15 cellular contexts compared by ENCODE assay signal in the genomic region with DNA sequence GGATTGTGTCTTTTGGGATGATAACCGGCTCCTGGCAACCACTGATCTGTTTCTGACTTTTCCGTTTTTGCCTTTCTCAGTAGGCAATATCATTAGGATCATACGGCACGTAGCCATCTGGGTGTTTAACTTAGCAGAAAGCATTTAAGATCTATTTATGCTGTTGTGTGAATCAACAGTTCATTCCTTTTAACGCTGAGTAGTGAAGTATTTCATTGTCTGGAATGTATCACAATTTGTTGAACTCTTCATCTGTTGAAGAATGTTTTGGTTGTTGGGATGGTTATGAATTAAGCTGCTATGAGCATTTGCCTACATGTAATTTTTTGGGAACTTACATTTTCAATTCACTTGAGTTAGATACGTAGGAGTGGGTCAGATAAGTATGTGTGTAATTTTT.
DNase-seq lines count a peak whose midpoint lies in the region; ATAC-seq and TF ChIP-seq lines count a peak whose summit lies in the region.
"Had no signal": no experiment of that assay in that cellular context is flagged by ENCODE, and none has a peak within 500 bp of the region (broad histone marks: within the 10 kb centered on the region; RNA-seq: fewer than 3 reads in every experiment).

No MANE protein-coding gene starts in this region.

- no TSS peak for BruUV-seq in Panc1 (replicated peaks; lab: Mats Ljungman, UMichigan)

- peak overlapping the region; percentile 71 for H3K4me2 ChIP-seq in skeletal muscle satellite cell (ENCODE audit: low read length)

- peak; percentile 19 for DNase-seq in HCEC 1CT
- no peak for DNase-seq in Panc1 (ENCODE audit: low read depth, low spot score)
- DNase-seq in fibroblast of gingiva (ENCODE audit: low read depth) = peak; percentile 35
- no peak for DNase-seq in NCI-H2196 (lab: John Stamatoyannopoulos, UW; ENCODE audit: unreplicated experiment)
- DNase-seq in Kasumi-1 (lab: John Stamatoyannopoulos, UW) = no peak
- DNase-seq: BE2C, DMS53, NCI-H1436 treated with DMSO at 0.1 percent for 48 hours, NCI-H2081, NCI-H345, NCI-H748 treated with DMSO at 0.1 percent for 48 hours, SIG-M5 had no signal

- CTCF ChIA-PET in Panc1 (lab: Charles Lee) = interaction anchor here (0.7 kb wide), 1 partner anchor 523 kb away, joined by 7 read pairs; no protein-coding TSS in a partner anchor

- H3K9ac ChIP-seq in skeletal muscle satellite cell (ENCODE audit: low read depth, low read length) = no peak overlapping the region

- ATAC-seq in Panc1 (no peak; the same call in 1 of the 2 replicates), HG03139 (IDR thresholded peaks at IDR 0.05; ENCODE audit: unreplicated experiment) (no peak)

- H3K4me1 ChIP-seq in Panc1 (ENCODE audit: control insufficient read depth, insufficient read depth, low read length) (peaks cover 63% of the 10 kb centered on the region), skeletal muscle satellite cell (ENCODE audit: control insufficient read depth, insufficient read depth, low read length) (peaks cover 23% of the 10 kb centered on the region)
- H3K4me1 ChIP-seq: BE2C, HAP-1 had no signal

- no peaks in the 10 kb centered on the region for H3K9me3 ChIP-seq in Panc1 (ENCODE audit: control insufficient read depth, insufficient read depth, low read depth, low read length)
- H3K9me3 ChIP-seq in skeletal muscle satellite cell (replicated peaks; ENCODE audit: low read length) = no peaks in the 10 kb centered on the region
- H3K9me3 ChIP-seq: BE2C, HAP-1 had no signal

- peak overlapping the region in 1 of 2 experiments; percentile 47; a peak in 1 of 4 replicates for H3K4me3 ChIP-seq in Panc1 (ENCODE audit: low read depth in 2 of 2, low read length in 2 of 2)
- no peak overlapping the region for H3K4me3 ChIP-seq in skeletal muscle satellite cell (ENCODE audit: low read length)
- H3K4me3 ChIP-seq: HAP-1 had no signal

- POLR2A ChIA-PET in Panc1 (lab: Charles Lee) = interaction anchor here (0.6 to 0.7 kb wide), 3 partner anchors 156 to 880 kb away, joined by 4 to 11 read pairs (median 8); no protein-coding TSS in a partner anchor

- TF ChIP-seq CTCF in Panc1 (IDR thresholded peaks at IDR 0.05) = no peak

- H3K27me3 ChIP-seq in Panc1 (ENCODE audit: control insufficient read depth, insufficient read depth, low read length) (no peaks in the 10 kb centered on the region), skeletal muscle satellite cell (ENCODE audit: control insufficient read depth, insufficient read depth, low read length) (no peaks in the 10 kb centered on the region)
- H3K27me3 ChIP-seq: BE2C had no signal

- intact Hi-C loops in Panc1 (cut with micrococcal nuclease; ENCODE audit: unreplicated experiment) = no loop called here

- no peaks in the 10 kb centered on the region for H3K36me3 ChIP-seq in Panc1 (ENCODE audit: control insufficient read depth, insufficient read depth, low read length)
- no peaks in the 10 kb centered on the region for H3K36me3 ChIP-seq in skeletal muscle satellite cell (ENCODE audit: insufficient read depth, low read length)
- H3K36me3 ChIP-seq: BE2C, HAP-1 had no signal

- in situ Hi-C loops in Panc1 (cut with HindIII; ENCODE audit: low pct_unique_long_range_greater_than_20kb, low sequenced_read_pairs) = no loop called here

- H3K27ac ChIP-seq in Panc1 (ENCODE audit: low read length) = peak overlapping the region; percentile 98

Comparison
In these comparisons a context has a peak if more than half of its experiments do, and no peak if none do; other contexts are left out.
1. DNase-seq: peak in HCEC 1CT (single experiment) and fibroblast of gingiva (single experiment); none in Panc1 (single experiment), NCI-H2196 (single experiment) and Kasumi-1 (0 of 2).